In genomic region chr3:69200384-69201068, GRCh38 we compare ENCODE assay signal across 9 cellular contexts.
DNase-seq lines count a peak whose midpoint lies in the region; ATAC-seq and TF ChIP-seq lines count a peak whose summit lies in the region.
"Had no signal": no experiment of that assay in that cellular context is flagged by ENCODE, and none has a peak within 500 bp of the region (broad histone marks: within the 10 kb centered on the region; RNA-seq: fewer than 3 reads in every experiment).

No MANE protein-coding gene starts in this region.

- H3K4me3 ChIP-seq in fibroblast of mammary gland (ENCODE audit: control insufficient read depth, low read depth, low read length) = peak overlapping the region; percentile 33
- H3K4me3 ChIP-seq: BLaER1 had no signal

- no peak overlapping the region for H3K4me3 Mint-ChIP-seq in osteocyte (ENCODE audit: unreplicated experiment)

- TF ChIP-seq CTCF in fibroblast of mammary gland (conservative IDR thresholded peaks at IDR 0.05; ENCODE audit: control insufficient read depth, insufficient read depth, low read depth, low read length) = no peak
- no peak for TF ChIP-seq CTCF in osteocyte (IDR thresholded peaks at IDR 0.05)

- no peaks in the 10 kb centered on the region for H3K36me3 Mint-ChIP-seq in osteocyte (ENCODE audit: unreplicated experiment)

- peak overlapping the region; percentile 54 for H3K27ac Mint-ChIP-seq in osteocyte (ENCODE audit: unreplicated experiment)

- H3K27me3 Mint-ChIP-seq in osteocyte (ENCODE audit: unreplicated experiment) = peaks cover 2% of the 10 kb centered on the region

- DNase-seq in activated CD4-positive, CD25-positive, alpha-beta regulatory T cell treated with anti-CD3 and anti-CD28 coated beads, Interleukin-2, amount 50 U/mL, for 16 hours (ENCODE audit: low read depth, low spot score) = peak; percentile 20
- DNase-seq in activated CD4-positive, CD25-positive, alpha-beta regulatory T cell treated with anti-CD3 and anti-CD28 coated beads, Interleukin-2, amount 50 U/mL, for 72 hours = no peak
- DNase-seq in activated T-cell treated with anti-CD3 and anti-CD28 coated beads for 24 hours (ENCODE audit: low read depth) = peak; percentile 47
- peak; percentile 78 for DNase-seq in fibroblast of mammary gland (ENCODE audit: low read depth)
- no peak for DNase-seq in osteocyte (ENCODE audit: extremely low spot score, unreplicated experiment)
- no peak for DNase-seq in SW 1271 (lab: John Stamatoyannopoulos, UW)

- peaks cover 13% of the 10 kb centered on the region for H3K4me1 Mint-ChIP-seq in osteocyte (ENCODE audit: unreplicated experiment)

- ATAC-seq in HG02571 (IDR thresholded peaks at IDR 0.05; ENCODE audit: unreplicated experiment) (no peak), HG02623 (IDR thresholded peaks at IDR 0.05; ENCODE audit: unreplicated experiment) (no peak)

- no peaks in the 10 kb centered on the region for H3K9me3 Mint-ChIP-seq in osteocyte (ENCODE audit: unreplicated experiment)

Comparison
In these comparisons a context has a peak if more than half of its experiments do, and no peak if none do; other contexts are left out.
1. DNase-seq: peak in activated CD4-positive, CD25-positive, alpha-beta regulatory T cell treated with anti-CD3 and anti-CD28 coated beads, Interleukin-2, amount 50 U/mL, for 16 hours (single experiment), activated T-cell treated with anti-CD3 and anti-CD28 coated beads for 24 hours (single experiment) and fibroblast of mammary gland (single experiment); none in activated CD4-positive, CD25-positive, alpha-beta regulatory T cell treated with anti-CD3 and anti-CD28 coated beads, Interleukin-2, amount 50 U/mL, for 72 hours (single experiment), osteocyte (single experiment) and SW 1271 (0 of 2).